ENCODE assay signal across 8 cellular contexts in genomic region chr1:117093091-117093534, GRCh38. TPM values are rescaled to one million over a fixed set of nuclear protein-coding genes. Genes with fewer than 3 reads are reported as not detected.
DNase-seq lines count a peak whose midpoint lies in the region; ATAC-seq, FAIRE-seq and TF ChIP-seq lines count a peak whose summit lies in the region.

No MANE protein-coding gene starts in this region.

- CTCF ChIA-PET in WTC11 (lab: Charles Lee): interaction anchor here (0.9 to 2.9 kb wide), 8 partner anchors 9 to 192 kb away, joined by 3 to 31 read pairs (median 7); partner anchors contain the start of genes TRIM45 and TTF2

- ATAC-seq in WTC11 (peak; percentile 60), sciatic nerve (peak; percentile 80), GM21576 (IDR thresholded peaks at IDR 0.05; ENCODE audit: unreplicated experiment) (no peak)

- H3K27ac Mint-ChIP-seq in WTC11: peak overlapping the region; percentile 77

- DNase-seq in H54 (ENCODE audit: insufficient read length, low spot score): peak; percentile 51
- no peak for DNase-seq in WTC11 (ENCODE audit: low spot score)
- DNase-seq in head of caudate nucleus: peak in 34 of 42 donors; percentile 11 to 80 (median 48)
- DNase-seq in sciatic nerve (ENCODE audit: low spot score): no peak
- DNase-seq in DMS153 treated with DMSO at 0.1 percent for 48 hours (lab: John Stamatoyannopoulos, UW; ENCODE audit: unreplicated experiment): no peak
- no peak for DNase-seq in NCI-H2227 treated with DMSO at 0.1 percent for 48 hours (lab: John Stamatoyannopoulos, UW)
- DNase-seq in foreskin melanocyte: no peak

- intact Hi-C loops in head of caudate nucleus (cut with DNase I): no loop called here
- intact Hi-C loops in sciatic nerve (cut with DNase I): no loop called here

- TF ChIP-seq CTCF in WTC11 (IDR thresholded peaks at IDR 0.05): no peak

- H3K4me1 Mint-ChIP-seq in WTC11: peaks cover 15% of the 10 kb centered on the region

- H3K36me3 Mint-ChIP-seq in WTC11: peaks cover 79% of the 10 kb centered on the region

- FAIRE-seq in H54 (lab: Jason Lieb, UNC): peak; percentile 80

- no peak overlapping the region for H3K4me3 Mint-ChIP-seq in WTC11

- H3K9me3 Mint-ChIP-seq in WTC11: no peaks in the 10 kb centered on the region

- TF ChIP-seq POLR2A in H54 (IDR thresholded peaks at IDR 0.05; ENCODE audit: low read depth, low read length): no peak

- H3K27me3 Mint-ChIP-seq in WTC11 (ENCODE audit: low read depth): no peaks in the 10 kb centered on the region

- POLR2A ChIA-PET in WTC11 (lab: Charles Lee): no interaction called here

TF ChIP-seq in WTC11, 78 proteins besides CTCF, POLR2A, EP300 and RAD21:
- TF ChIP-seq NFE2L1 (CRISPR knock-in tag; IDR thresholded peaks at IDR 0.05) (0 out of 2 replicates have a peak, but pooled peaks have one; percentile 36), ELF4 (CRISPR knock-in tag; IDR thresholded peaks at IDR 0.05; ENCODE audit: low read depth) (no peak)

RNA-seq across cellular contexts. Expression of gene TRIM45, which starts 28.4 kb away (rescaled TPM):
- total RNA-seq in WTC11 (2021) (11.8 to 17.7 TPM (median 15.7 TPM) in 3 replicates), sciatic nerve (9.0 TPM)

RNA-seq across cellular contexts. Expression of gene TTF2, which starts 33.0 kb away (rescaled TPM):
- total RNA-seq in WTC11 (2021): 78.9 to 88.8 TPM (median 79.1 TPM) in 3 replicates
- total RNA-seq in sciatic nerve: 15.3 TPM

Comparison
In these comparisons a context has a peak if more than half of its experiments do, and no peak if none do; other contexts are left out.
1. DNase-seq: peak in H54 (single experiment) and head of caudate nucleus (34 of 42); none in WTC11 (single experiment), sciatic nerve (single experiment), DMS153 treated with DMSO at 0.1 percent for 48 hours (single experiment), NCI-H2227 treated with DMSO at 0.1 percent for 48 hours (single experiment) and foreskin melanocyte (single experiment).